Comparison of ENCODE assay signal across 8 cellular contexts in genomic region chr3:42581400-42581708, GRCh38. TPM values are rescaled to one million over a fixed set of nuclear protein-coding genes. Genes with fewer than 3 reads are reported as not detected.
DNase-seq lines count a peak whose midpoint lies in the region; ATAC-seq lines count a peak whose summit lies in the region.

No MANE protein-coding gene starts in this region.

- H3K27ac Mint-ChIP-seq in activated CD4-positive, alpha-beta memory T cell treated with anti-CD3 and anti-CD28 coated beads for 36 hours: peak overlapping the region; percentile 64
- peak overlapping the region in 1 of 2 donors; percentile 41 for H3K27ac Mint-ChIP-seq in stimulated activated naive CD8-positive, alpha-beta T cell treated with anti-CD3 and anti-CD28 coated beads, Interleukin-15, amount 100 ng/mL, for 72 hours

- H3K36me3 ChIP-seq in iPS-15b (ENCODE audit: control insufficient read depth, insufficient read depth, low read length): no peaks in the 10 kb centered on the region

- peak overlapping the region; percentile 27 for H3K9ac ChIP-seq in iPS-15b (ENCODE audit: low read depth, low read length)

- peak; percentile 79 for DNase-seq in NCI-H82 (lab: John Stamatoyannopoulos, UW)
- DNase-seq in NCI-H82 treated with DMSO at 0.1 percent for 48 hours (lab: John Stamatoyannopoulos, UW; ENCODE audit: unreplicated experiment): no peak
- no peak for DNase-seq in activated CD4-positive, alpha-beta memory T cell treated with anti-CD3 and anti-CD28 coated beads for 36 hours
- peak in 1 of 2 donors; percentile 30 for DNase-seq in stimulated activated naive CD8-positive, alpha-beta T cell treated with anti-CD3 and anti-CD28 coated beads, Interleukin-15, amount 100 ng/mL, for 72 hours
- DNase-seq in NCI-H2081 treated with DMSO at 0.1 percent for 48 hours (lab: John Stamatoyannopoulos, UW): no peak
- no peak for DNase-seq in GOT3 (lab: John Stamatoyannopoulos, UW)

- H3K9me3 Mint-ChIP-seq in activated CD4-positive, alpha-beta memory T cell treated with anti-CD3 and anti-CD28 coated beads for 36 hours: no peaks in the 10 kb centered on the region
- H3K9me3 Mint-ChIP-seq in stimulated activated naive CD8-positive, alpha-beta T cell treated with anti-CD3 and anti-CD28 coated beads, Interleukin-15, amount 100 ng/mL, for 72 hours: peaks cover 0 to 6% of the 10 kb centered on the region in 2 donors

- no peak for ATAC-seq in stimulated activated naive CD8-positive, alpha-beta T cell treated with anti-CD3 and anti-CD28 coated beads, Interleukin-15, amount 100 ng/mL, for 72 hours
- no peak for ATAC-seq in HG03280 (IDR thresholded peaks at IDR 0.05; ENCODE audit: unreplicated experiment)

- H3K4me1 Mint-ChIP-seq in activated CD4-positive, alpha-beta memory T cell treated with anti-CD3 and anti-CD28 coated beads for 36 hours (ENCODE audit: low read depth): peaks cover 42% of the 10 kb centered on the region
- H3K4me1 Mint-ChIP-seq in stimulated activated naive CD8-positive, alpha-beta T cell treated with anti-CD3 and anti-CD28 coated beads, Interleukin-15, amount 100 ng/mL, for 72 hours: peaks cover 56% of the 10 kb centered on the region

- intact Hi-C loops in activated CD4-positive, alpha-beta memory T cell treated with anti-CD3 and anti-CD28 coated beads for 36 hours (cut with micrococcal nuclease): no loop called here

- H3K4me1 ChIP-seq in iPS-15b (ENCODE audit: control insufficient read depth, insufficient read depth, low read length): peaks cover 6% of the 10 kb centered on the region

- H3K27me3 ChIP-seq in iPS-15b (ENCODE audit: control insufficient read depth, insufficient read depth, low read length): no peaks in the 10 kb centered on the region

- H3K4me3 Mint-ChIP-seq in activated CD4-positive, alpha-beta memory T cell treated with anti-CD3 and anti-CD28 coated beads for 36 hours: peak overlapping the region; percentile 83
- peak overlapping the region; percentile 94 to 97 for H3K4me3 Mint-ChIP-seq in stimulated activated naive CD8-positive, alpha-beta T cell treated with anti-CD3 and anti-CD28 coated beads, Interleukin-15, amount 100 ng/mL, for 72 hours

- CTCF ChIA-PET in activated CD4-positive, alpha-beta memory T cell treated with anti-CD3 and anti-CD28 coated beads for 36 hours (lab: Charles Lee): interaction anchor here (1.2 to 3.5 kb wide), 6 partner anchors 9 to 174 kb away, joined by 3 to 32 read pairs (median 5); partner anchors contain the start of gene NKTR

- peak overlapping the region; percentile 83 for H3K4me3 ChIP-seq in iPS-15b (ENCODE audit: low read depth, low read length)

- peaks cover 11% of the 10 kb centered on the region for H3K36me3 Mint-ChIP-seq in activated CD4-positive, alpha-beta memory T cell treated with anti-CD3 and anti-CD28 coated beads for 36 hours

- H3K9me3 ChIP-seq in iPS-15b (ENCODE audit: control insufficient read depth, insufficient read depth, low read length): no peaks in the 10 kb centered on the region

- POLR2A ChIA-PET in activated CD4-positive, alpha-beta memory T cell treated with anti-CD3 and anti-CD28 coated beads for 36 hours (lab: Charles Lee): interaction anchor here (1.5 to 3.0 kb wide), 3 partner anchors 10 to 19 kb away, joined by 3 to 33 read pairs (median 11); partner anchors contain the start of genes NKTR and SS18L2

- no peaks in the 10 kb centered on the region for H3K27me3 Mint-ChIP-seq in activated CD4-positive, alpha-beta memory T cell treated with anti-CD3 and anti-CD28 coated beads for 36 hours
- no peaks in the 10 kb centered on the region for H3K27me3 Mint-ChIP-seq in stimulated activated naive CD8-positive, alpha-beta T cell treated with anti-CD3 and anti-CD28 coated beads, Interleukin-15, amount 100 ng/mL, for 72 hours

RNA-seq across cellular contexts. Expression of gene SEC22C, which starts 0.4 kb away (rescaled TPM):
- total RNA-seq in activated CD4-positive, alpha-beta memory T cell treated with anti-CD3 and anti-CD28 coated beads for 36 hours: 10 to 100 TPM; 47.0 to 49.2 TPM

RNA-seq across cellular contexts. Expression of gene SS18L2, which starts 9.3 kb away (rescaled TPM):
- 10 to 100 TPM; 58.0 to 59.3 TPM for total RNA-seq in activated CD4-positive, alpha-beta memory T cell treated with anti-CD3 and anti-CD28 coated beads for 36 hours

RNA-seq across cellular contexts. Expression of gene NKTR, which starts 19.1 kb away (rescaled TPM):
- 10 to 100 TPM; 65.9 to 73.9 TPM for total RNA-seq in activated CD4-positive, alpha-beta memory T cell treated with anti-CD3 and anti-CD28 coated beads for 36 hours
